1 cellular context compared by ENCODE assay signal in the genomic region with DNA sequence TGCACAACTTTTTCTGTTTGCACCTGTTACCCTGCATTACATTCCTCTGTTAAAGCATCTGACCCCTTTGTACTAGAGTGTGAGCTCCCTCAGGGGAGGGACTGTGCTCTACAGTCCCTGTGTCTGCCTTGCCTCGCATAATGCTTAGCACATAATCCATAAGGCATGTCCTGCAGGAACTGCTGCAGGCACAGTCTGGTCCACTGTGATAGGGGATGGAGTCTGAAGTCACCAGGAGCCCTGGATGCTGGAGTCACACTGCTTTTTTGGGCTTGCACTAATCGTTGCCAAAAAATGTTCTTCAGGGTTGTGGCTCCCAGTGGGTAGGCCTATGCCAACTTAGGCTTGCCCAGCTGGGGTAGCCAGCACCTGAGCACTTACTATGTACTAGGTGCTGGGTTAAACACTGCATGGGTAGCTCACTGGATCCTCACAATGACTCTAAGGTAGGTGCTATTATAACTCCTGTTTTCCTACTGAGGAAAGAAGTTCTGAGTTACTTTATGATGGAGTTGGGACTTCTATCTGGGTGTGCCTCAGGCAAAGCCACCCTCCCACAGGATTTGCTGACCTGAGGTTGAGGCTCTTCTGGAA.
TF ChIP-seq lines count a peak whose summit lies in the region.

No MANE protein-coding gene starts in this region.

TF ChIP-seq in SK-N-SH treated with all-trans-retinoic acid at 6 μM for 48 hours, 23 proteins besides CTCF, POLR2A, EP300 and RAD21 (continued from another document):
- TF ChIP-seq, protein P1, sequence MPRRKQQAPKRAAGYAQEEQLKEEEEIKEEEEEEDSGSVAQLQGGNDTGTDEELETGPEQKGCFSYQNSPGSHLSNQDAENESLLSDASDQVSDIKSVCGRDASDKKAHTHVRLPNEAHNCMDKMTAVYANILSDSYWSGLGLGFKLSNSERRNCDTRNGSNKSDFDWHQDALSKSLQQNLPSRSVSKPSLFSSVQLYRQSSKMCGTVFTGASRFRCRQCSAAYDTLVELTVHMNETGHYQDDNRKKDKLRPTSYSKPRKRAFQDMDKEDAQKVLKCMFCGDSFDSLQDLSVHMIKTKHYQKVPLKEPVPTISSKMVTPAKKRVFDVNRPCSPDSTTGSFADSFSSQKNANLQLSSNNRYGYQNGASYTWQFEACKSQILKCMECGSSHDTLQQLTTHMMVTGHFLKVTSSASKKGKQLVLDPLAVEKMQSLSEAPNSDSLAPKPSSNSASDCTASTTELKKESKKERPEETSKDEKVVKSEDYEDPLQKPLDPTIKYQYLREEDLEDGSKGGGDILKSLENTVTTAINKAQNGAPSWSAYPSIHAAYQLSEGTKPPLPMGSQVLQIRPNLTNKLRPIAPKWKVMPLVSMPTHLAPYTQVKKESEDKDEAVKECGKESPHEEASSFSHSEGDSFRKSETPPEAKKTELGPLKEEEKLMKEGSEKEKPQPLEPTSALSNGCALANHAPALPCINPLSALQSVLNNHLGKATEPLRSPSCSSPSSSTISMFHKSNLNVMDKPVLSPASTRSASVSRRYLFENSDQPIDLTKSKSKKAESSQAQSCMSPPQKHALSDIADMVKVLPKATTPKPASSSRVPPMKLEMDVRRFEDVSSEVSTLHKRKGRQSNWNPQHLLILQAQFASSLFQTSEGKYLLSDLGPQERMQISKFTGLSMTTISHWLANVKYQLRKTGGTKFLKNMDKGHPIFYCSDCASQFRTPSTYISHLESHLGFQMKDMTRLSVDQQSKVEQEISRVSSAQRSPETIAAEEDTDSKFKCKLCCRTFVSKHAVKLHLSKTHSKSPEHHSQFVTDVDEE (CRISPR knock-in tag; IDR thresholded peaks at IDR 0.05) = no peak
- TF ChIP-seq ESRRG (CRISPR knock-in tag; IDR thresholded peaks at IDR 0.05) = no peak
- no peak for TF ChIP-seq GLIS3 (CRISPR knock-in tag; IDR thresholded peaks at IDR 0.05)
- TF ChIP-seq RARB (CRISPR knock-in tag; IDR thresholded peaks at IDR 0.05) = no peak
- TF ChIP-seq OSR1 (CRISPR knock-in tag; IDR thresholded peaks at IDR 0.05) = no peak
- TF ChIP-seq ISL1 (CRISPR knock-in tag; IDR thresholded peaks at IDR 0.05) = no peak
- TF ChIP-seq ZNF70 (CRISPR knock-in tag; IDR thresholded peaks at IDR 0.05) = no peak
- no peak for TF ChIP-seq ZC3H10 (CRISPR knock-in tag; IDR thresholded peaks at IDR 0.05)
- no peak for TF ChIP-seq ARNTL (CRISPR knock-in tag; IDR thresholded peaks at IDR 0.05; ENCODE audit: borderline replicate concordance, low read depth)
- no peak for TF ChIP-seq ZNF565 (CRISPR knock-in tag; conservative IDR thresholded peaks at IDR 0.05; ENCODE audit: low read depth)
- TF ChIP-seq, protein P2, sequence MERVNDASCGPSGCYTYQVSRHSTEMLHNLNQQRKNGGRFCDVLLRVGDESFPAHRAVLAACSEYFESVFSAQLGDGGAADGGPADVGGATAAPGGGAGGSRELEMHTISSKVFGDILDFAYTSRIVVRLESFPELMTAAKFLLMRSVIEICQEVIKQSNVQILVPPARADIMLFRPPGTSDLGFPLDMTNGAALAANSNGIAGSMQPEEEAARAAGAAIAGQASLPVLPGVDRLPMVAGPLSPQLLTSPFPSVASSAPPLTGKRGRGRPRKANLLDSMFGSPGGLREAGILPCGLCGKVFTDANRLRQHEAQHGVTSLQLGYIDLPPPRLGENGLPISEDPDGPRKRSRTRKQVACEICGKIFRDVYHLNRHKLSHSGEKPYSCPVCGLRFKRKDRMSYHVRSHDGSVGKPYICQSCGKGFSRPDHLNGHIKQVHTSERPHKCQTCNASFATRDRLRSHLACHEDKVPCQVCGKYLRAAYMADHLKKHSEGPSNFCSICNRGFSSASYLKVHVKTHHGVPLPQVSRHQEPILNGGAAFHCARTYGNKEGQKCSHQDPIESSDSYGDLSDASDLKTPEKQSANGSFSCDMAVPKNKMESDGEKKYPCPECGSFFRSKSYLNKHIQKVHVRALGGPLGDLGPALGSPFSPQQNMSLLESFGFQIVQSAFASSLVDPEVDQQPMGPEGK (CRISPR knock-in tag; IDR thresholded peaks at IDR 0.05; ENCODE audit: borderline replicate concordance) = no peak
- TF ChIP-seq, protein P3, sequence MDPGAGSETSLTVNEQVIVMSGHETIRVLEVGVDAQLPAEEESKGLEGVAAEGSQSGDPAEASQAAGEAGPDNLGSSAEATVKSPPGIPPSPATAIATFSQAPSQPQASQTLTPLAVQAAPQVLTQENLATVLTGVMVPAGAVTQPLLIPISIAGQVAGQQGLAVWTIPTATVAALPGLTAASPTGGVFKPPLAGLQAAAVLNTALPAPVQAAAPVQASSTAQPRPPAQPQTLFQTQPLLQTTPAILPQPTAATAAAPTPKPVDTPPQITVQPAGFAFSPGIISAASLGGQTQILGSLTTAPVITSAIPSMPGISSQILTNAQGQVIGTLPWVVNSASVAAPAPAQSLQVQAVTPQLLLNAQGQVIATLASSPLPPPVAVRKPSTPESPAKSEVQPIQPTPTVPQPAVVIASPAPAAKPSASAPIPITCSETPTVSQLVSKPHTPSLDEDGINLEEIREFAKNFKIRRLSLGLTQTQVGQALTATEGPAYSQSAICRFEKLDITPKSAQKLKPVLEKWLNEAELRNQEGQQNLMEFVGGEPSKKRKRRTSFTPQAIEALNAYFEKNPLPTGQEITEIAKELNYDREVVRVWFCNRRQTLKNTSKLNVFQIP (CRISPR knock-in tag; IDR thresholded peaks at IDR 0.05; ENCODE audit: borderline replicate concordance, low read depth) = no peak
- TF ChIP-seq SNAI2 (CRISPR knock-in tag; IDR thresholded peaks at IDR 0.05) = no peak
- no peak for TF ChIP-seq CSDC2 (CRISPR knock-in tag; IDR thresholded peaks at IDR 0.05)
